ENCODE assay signal across 18 cellular contexts in the genomic region with DNA sequence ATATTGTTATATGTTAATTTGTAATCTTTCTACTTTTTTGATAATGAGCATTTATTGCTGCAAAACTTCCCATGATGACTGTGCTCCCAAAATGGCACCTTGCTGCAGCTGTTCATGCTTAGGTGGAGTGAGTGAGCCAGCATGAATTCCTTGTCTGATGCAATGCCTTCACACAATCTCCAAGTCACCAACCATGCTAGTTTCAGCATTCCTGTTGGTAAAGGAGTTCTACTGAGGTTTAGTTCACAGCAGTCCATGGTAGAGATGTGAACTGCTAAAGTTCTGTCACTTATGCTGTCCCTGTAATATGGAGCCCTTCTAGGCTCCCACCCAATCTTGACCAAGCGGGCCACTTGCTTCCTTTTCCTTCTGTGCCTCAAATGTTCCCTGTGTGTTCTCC. TPM values are rescaled to one million over a fixed set of nuclear protein-coding genes. Genes with fewer than 3 reads are reported as not detected.
DNase-seq lines count a peak whose midpoint lies in the region; ATAC-seq and TF ChIP-seq lines count a peak whose summit lies in the region.
"Had no signal": no experiment of that assay in that cellular context is flagged by ENCODE, and none has a peak within 500 bp of the region (broad histone marks: within the 10 kb centered on the region; RNA-seq: fewer than 3 reads in every experiment).

No MANE protein-coding gene starts in this region.

- H3K9me3 ChIP-seq in A673 (ENCODE audit: low read depth, low read length, poor library complexity, severe bottlenecking), result no peaks in the 10 kb centered on the region
- H3K9me3 ChIP-seq: SJSA1 had no signal

- no peak for TF ChIP-seq CTCF in A673 (conservative IDR thresholded peaks at IDR 0.05; ENCODE audit: low read depth, low read length)
- no peak for TF ChIP-seq CTCF in cardiac fibroblast (IDR thresholded peaks at IDR 0.05; ENCODE audit: low read depth, low read length)
- TF ChIP-seq CTCF in foreskin keratinocyte (conservative IDR thresholded peaks at IDR 0.05), result no peak

- H3K27ac Mint-ChIP-seq in activated T-cell treated with anti-CD3 and anti-CD28 coated beads, Interleukin-2, amount 50 U/mL, for 24 hours, result no peak overlapping the region
- H3K27ac Mint-ChIP-seq: activated naive CD8-positive, alpha-beta T cell treated with anti-CD3 and anti-CD28 coated beads for 36 hours; endodermal cell had no signal

- H3K27me3 ChIP-seq in A673 (replicated peaks; ENCODE audit: insufficient read depth, low read depth, low read length, poor library complexity) (no peaks in the 10 kb centered on the region), foreskin keratinocyte (no peaks in the 10 kb centered on the region)
- H3K27me3 ChIP-seq: SJSA1 had no signal

- intact Hi-C loops in A673 (cut with micrococcal nuclease; ENCODE audit: unreplicated experiment), result no loop called here

- no peaks in the 10 kb centered on the region for H3K4me1 ChIP-seq in A673 (ENCODE audit: insufficient read depth, low read length, poor library complexity, severe bottlenecking)
- H3K4me1 ChIP-seq in foreskin keratinocyte, result no peaks in the 10 kb centered on the region
- H3K4me1 ChIP-seq: SJSA1 had no signal

- H3K4me3 ChIP-seq in A673 (ENCODE audit: low read depth, low read length, poor library complexity, severe bottlenecking), result no peak overlapping the region
- no peak overlapping the region for H3K4me3 ChIP-seq in cardiac fibroblast (replicated peaks in 1 of 2; ENCODE audit: low read depth in 2 of 2, low read length in 2 of 2)
- H3K4me3 ChIP-seq: SJSA1 had no signal

- no peaks in the 10 kb centered on the region for H3K27me3 Mint-ChIP-seq in activated T-cell treated with anti-CD3 and anti-CD28 coated beads, Interleukin-2, amount 50 U/mL, for 24 hours
- H3K27me3 Mint-ChIP-seq: activated naive CD8-positive, alpha-beta T cell treated with anti-CD3 and anti-CD28 coated beads for 36 hours had no signal

- H3K9me3 Mint-ChIP-seq in activated T-cell treated with anti-CD3 and anti-CD28 coated beads, Interleukin-2, amount 50 U/mL, for 24 hours, result no peaks in the 10 kb centered on the region
- H3K9me3 Mint-ChIP-seq: endodermal cell had no signal

- H3K4me3 Mint-ChIP-seq in activated T-cell treated with anti-CD3 and anti-CD28 coated beads, Interleukin-2, amount 50 U/mL, for 24 hours, result no peak overlapping the region
- H3K4me3 Mint-ChIP-seq: activated naive CD8-positive, alpha-beta T cell treated with anti-CD3 and anti-CD28 coated beads for 36 hours; endodermal cell had no signal

- no peak overlapping the region for H3K27ac ChIP-seq in A673 (ENCODE audit: low read depth, low read length, poor library complexity, severe bottlenecking)
- no peak overlapping the region for H3K27ac ChIP-seq in foreskin keratinocyte
- H3K27ac ChIP-seq: SJSA1 had no signal

- BruUV-seq in A673 (replicated peaks; lab: Mats Ljungman, UMichigan), result no TSS peak

- H3K36me3 Mint-ChIP-seq in activated T-cell treated with anti-CD3 and anti-CD28 coated beads, Interleukin-2, amount 50 U/mL, for 24 hours (ENCODE audit: low read depth), result no peaks in the 10 kb centered on the region
- H3K36me3 Mint-ChIP-seq: activated naive CD8-positive, alpha-beta T cell treated with anti-CD3 and anti-CD28 coated beads for 36 hours had no signal

- H3K36me3 ChIP-seq in A673 (ENCODE audit: insufficient read depth, low read length, poor library complexity, severe bottlenecking), result no peaks in the 10 kb centered on the region
- H3K36me3 ChIP-seq: SJSA1 had no signal

- H3K4me1 Mint-ChIP-seq in activated T-cell treated with anti-CD3 and anti-CD28 coated beads, Interleukin-2, amount 50 U/mL, for 24 hours (ENCODE audit: low read depth), result peaks cover 10% of the 10 kb centered on the region
- H3K4me1 Mint-ChIP-seq: endodermal cell had no signal

- POLR2A ChIA-PET in A673 (lab: Charles Lee; ENCODE audit: low non-redundant PET), result no interaction called here

- peak; percentile 43 for ATAC-seq in foreskin keratinocyte
- ATAC-seq: left cardiac atrium had no signal

- DNase-seq in A673 (ENCODE audit: low spot score) (peak; percentile 9), HT1080 (ENCODE audit: low read depth) (peak; percentile 7), cardiac fibroblast (ENCODE audit: low read depth in 2 of 2) (peak; percentile 32 to 74), foreskin keratinocyte (peak; percentile 17 to 62), NCI-H524 (lab: John Stamatoyannopoulos, UW) (no peak), NCI-H1092 (lab: John Stamatoyannopoulos, UW) (no peak), COR-L47 (lab: John Stamatoyannopoulos, UW) (no peak)
- no peak for DNase-seq in activated T-cell treated with anti-CD3 and anti-CD28 coated beads, Interleukin-2, amount 50 U/mL, for 24 hours
- DNase-seq: activated CD4-positive, alpha-beta T cell treated with anti-CD3 and anti-CD28 coated beads for 48 hours; activated naive CD8-positive, alpha-beta T cell treated with anti-CD3 and anti-CD28 coated beads for 36 hours; activated T-cell treated with anti-CD3 and anti-CD28 coated beads for 4 hours; central memory CD4-positive, alpha-beta T cell; endodermal cell; left cardiac atrium; NCI-H510A; stimulated activated naive CD4-positive, alpha-beta T cell treated with Interleukin-2 at 50 U/mL for 16 hours; T-helper 9 cell had no signal

- CTCF ChIA-PET in A673 (lab: Charles Lee), result no interaction called here

RNA-seq across cellular contexts. Expression of a gene that starts 26.2 kb away (rescaled TPM):
- total RNA-seq in A673 (2021) (33.6 and 39.6 TPM in 2 replicates), foreskin keratinocyte (12.8 and 14.2 TPM in 2 replicates)
- total RNA-seq in HT1080 (2014; rRNA removed; shearing (Covaris generic)), result 6.0 and 8.8 TPM in 2 replicates
- polyA plus RNA-seq in HT1080 (2015; cell fraction: cytosol; rRNA removed), result 7.7 and 12.3 TPM in 2 replicates
- 10.1 and 10.2 TPM in 2 replicates for polyA plus RNA-seq in HT1080 (2015; cell fraction: nucleus; rRNA removed)
- 5.1 and 5.6 TPM in 2 replicates for polyA plus RNA-seq in foreskin keratinocyte

Comparison
In these comparisons a context has a peak if more than half of its experiments do, and no peak if none do; other contexts are left out.
1. DNase-seq: peak in A673 (single experiment), HT1080 (single experiment), cardiac fibroblast (2 of 2) and foreskin keratinocyte (2 of 2); none in activated T-cell treated with anti-CD3 and anti-CD28 coated beads, Interleukin-2, amount 50 U/mL, for 24 hours (single experiment), NCI-H524 (0 of 2), NCI-H1092 (single experiment) and COR-L47 (single experiment).